Comparison of ENCODE assay signal across 8 cellular contexts in the genomic region with DNA sequence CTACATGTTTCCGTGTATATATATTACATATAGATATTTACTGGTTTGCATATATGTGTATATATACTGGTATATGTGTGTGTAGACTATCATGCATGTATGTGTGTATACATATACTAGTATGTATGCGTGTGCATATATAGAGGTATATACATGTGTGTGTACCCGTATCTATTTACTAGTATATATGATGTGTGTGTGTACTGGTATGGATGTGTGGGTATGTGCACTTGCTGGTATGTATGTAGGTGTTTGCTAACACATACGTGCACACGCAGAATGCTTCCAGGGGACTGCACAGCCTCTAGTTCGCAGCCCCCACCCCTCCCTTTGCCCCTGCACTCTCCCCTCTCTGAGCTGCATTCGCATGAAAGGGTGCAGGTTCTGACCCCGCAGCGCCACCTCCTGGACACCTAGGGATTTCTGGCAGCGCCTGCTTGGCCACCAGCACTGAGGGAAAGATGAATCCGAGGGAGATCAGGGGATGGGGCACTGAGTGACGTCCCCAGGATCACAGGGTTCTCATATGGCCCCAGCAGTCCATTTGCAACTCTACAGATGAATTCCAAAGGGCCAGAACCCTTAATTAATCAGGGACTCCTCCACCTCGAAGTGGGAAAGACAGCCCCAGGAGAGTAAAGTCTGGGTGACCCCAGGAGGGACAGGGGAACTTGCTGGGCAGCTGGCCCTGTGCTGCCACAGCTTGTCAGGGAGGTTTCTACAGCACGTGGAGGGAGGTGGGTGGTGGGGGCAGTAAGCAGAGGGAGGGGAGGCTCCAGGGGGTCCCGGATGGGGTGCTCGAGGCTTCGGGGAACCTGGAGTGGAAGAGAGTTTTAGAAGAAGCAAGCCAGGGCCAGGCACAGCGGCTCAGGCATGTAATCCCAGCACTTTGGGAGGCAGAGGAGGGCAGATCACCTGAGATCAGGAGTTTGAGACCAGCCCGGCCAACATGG.
DNase-seq lines count a peak whose midpoint lies in the region; ATAC-seq and TF ChIP-seq lines count a peak whose summit lies in the region.

No MANE protein-coding gene starts in this region.

- ATAC-seq in HG03175 (IDR thresholded peaks at IDR 0.05; ENCODE audit: unreplicated experiment) = peak; percentile 56
- ATAC-seq in HG03108 (IDR thresholded peaks at IDR 0.05; ENCODE audit: unreplicated experiment) = no peak

- DNase-seq in ELR (ENCODE audit: low read depth) (peak; percentile 68), NCI-H82 treated with DMSO at 0.1 percent for 48 hours (lab: John Stamatoyannopoulos, UW; ENCODE audit: unreplicated experiment) (peak; percentile 29), erythroblast (lab: John Stamatoyannopoulos, UW) (peak; percentile 61 to 79), myocyte (ENCODE audit: low read depth) (peak; percentile 70)
- DNase-seq in activated CD8-positive, alpha-beta memory T cell treated with anti-CD3 and anti-CD28 coated beads, Interleukin-2, amount 50 U/mL, for 24 hours (ENCODE audit: extremely low read depth) = peak; percentile 30
- peak; percentile 41 for DNase-seq in stimulated activated naive CD4-positive, alpha-beta T cell treated with Interleukin-2 at 50 U/mL for 16 hours (lab: John Stamatoyannopoulos, UW)

- TF ChIP-seq POLR2A in erythroblast (IDR thresholded peaks at IDR 0.05; ENCODE audit: low read length) = no peak
